ENCODE assay signal across 11 cellular contexts in genomic region chr6:44869321-44869897, GRCh38.
DNase-seq lines count a peak whose midpoint lies in the region; ATAC-seq, FAIRE-seq and TF ChIP-seq lines count a peak whose summit lies in the region.
"Had no signal": no experiment of that assay in that cellular context is flagged by ENCODE, and none has a peak within 500 bp of the region (broad histone marks: within the 10 kb centered on the region; RNA-seq: fewer than 3 reads in every experiment).

No MANE protein-coding gene starts in this region.

- POLR2A ChIA-PET in GM10248 (lab: Yijun Ruan, JAX), result no interaction called here

- TF ChIP-seq CTCF in GM10248 (IDR thresholded peaks at IDR 0.05; ENCODE audit: control extremely low read depth, extremely low read depth, low read depth, missing control alignments), result no peak

- peak; percentile 55 for FAIRE-seq in RCC 7860 (lab: Jason Lieb, UNC)

- DNase-seq in GM10248 (ENCODE audit: extremely low spot score) (peak; percentile 43), RCC 7860 (ENCODE audit: low spot score) (no peak), left lobe of liver (ENCODE audit: low spot score) (no peak), DMS 273 (lab: John Stamatoyannopoulos, UW; ENCODE audit: unreplicated experiment) (no peak), SHP77 treated with DMSO at 0.1 percent for 48 hours (lab: John Stamatoyannopoulos, UW) (no peak), OCI-M2 (lab: John Stamatoyannopoulos, UW; ENCODE audit: unreplicated experiment) (no peak)
- DNase-seq: effector memory CD4-positive, alpha-beta T cell; left cardiac atrium; stimulated activated naive CD4-positive, alpha-beta T cell had no signal

- ATAC-seq in GM19043 (IDR thresholded peaks at IDR 0.05; ENCODE audit: low read depth, unreplicated experiment) (peak; percentile 74), HG02852 (IDR thresholded peaks at IDR 0.05; ENCODE audit: unreplicated experiment) (peak; percentile 79), left lobe of liver (no peak)
- ATAC-seq: left cardiac atrium had no signal

- CTCF ChIA-PET in GM10248 (lab: Yijun Ruan, JAX), result interaction anchor here (1.5 kb wide), 1 partner anchor 10 kb away, joined by 4 read pairs; no protein-coding TSS in a partner anchor
